ENCODE assay signal across 7 cellular contexts in the genomic region with DNA sequence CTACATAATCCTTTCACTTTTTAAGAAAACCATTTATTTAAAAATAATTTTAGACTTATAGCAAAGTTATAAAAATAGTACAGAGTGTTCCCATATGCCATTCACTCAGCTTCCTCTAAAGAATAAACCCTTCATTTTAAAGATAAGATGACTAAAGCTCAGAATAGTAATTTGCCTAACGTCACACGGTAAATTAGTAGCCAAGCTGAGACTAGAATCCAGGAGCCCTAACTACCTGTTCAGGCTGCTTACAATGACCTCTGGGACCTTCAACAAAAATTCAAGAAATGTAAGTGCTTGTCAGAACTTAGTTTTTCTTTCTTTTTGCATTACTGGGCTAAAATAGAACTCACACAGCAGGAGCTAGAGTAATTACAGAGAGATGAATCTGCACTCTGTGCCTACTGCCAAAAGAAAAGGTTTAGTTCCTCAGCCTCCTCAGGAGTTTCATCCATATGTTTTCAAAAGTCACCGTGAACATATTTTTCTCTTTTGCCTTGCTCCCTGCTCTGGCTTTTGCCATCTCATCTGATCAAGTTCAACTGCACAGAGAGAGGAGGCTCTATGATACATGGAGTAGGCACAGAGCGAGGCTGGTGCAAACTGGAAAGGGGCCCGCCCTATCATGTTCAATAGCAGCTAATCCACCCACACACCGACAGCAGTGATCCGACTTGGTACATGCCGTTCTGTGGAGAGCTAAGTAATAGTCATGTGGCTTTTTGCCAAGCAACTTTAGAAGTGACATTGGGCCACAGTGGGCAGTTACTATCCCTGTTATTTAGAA.
DNase-seq lines count a peak whose midpoint lies in the region; ATAC-seq and TF ChIP-seq lines count a peak whose summit lies in the region.
"Not testable (repeated sequence)": the region's sequence is repeated elsewhere in the genome, so short reads cannot be mapped to it uniquely, and the experiment has no call there.

No MANE protein-coding gene starts in this region.

- H3K36me3 Mint-ChIP-seq in activated CD8-positive, alpha-beta T cell treated with anti-CD3 and anti-CD28 coated beads for 36 hours (ENCODE audit: low read depth); activated naive CD8-positive, alpha-beta T cell treated with anti-CD3 and anti-CD28 coated beads, Interleukin-2, amount 50 U/mL, for 24 hours (ENCODE audit: low read depth); naive thymus-derived CD8-positive, alpha-beta T cell: not testable (repeated sequence)

- in situ Hi-C loops in Panc1 (cut with HindIII; ENCODE audit: low pct_unique_long_range_greater_than_20kb, low sequenced_read_pairs) = not testable (repeated sequence)

- intact Hi-C loops in Panc1 (cut with micrococcal nuclease; ENCODE audit: unreplicated experiment); activated CD8-positive, alpha-beta T cell treated with anti-CD3 and anti-CD28 coated beads for 36 hours (cut with micrococcal nuclease); Right ventricle myocardium superior (cut with DNase I): not testable (repeated sequence)

- not testable (repeated sequence) for H3K4me3 Mint-ChIP-seq in activated CD8-positive, alpha-beta T cell treated with anti-CD3 and anti-CD28 coated beads for 36 hours; activated naive CD8-positive, alpha-beta T cell treated with anti-CD3 and anti-CD28 coated beads, Interleukin-2, amount 50 U/mL, for 24 hours; naive thymus-derived CD8-positive, alpha-beta T cell; stimulated activated naive CD8-positive, alpha-beta T cell treated with anti-CD3 and anti-CD28 coated beads, Interleukin-15, amount 100 ng/mL, for 72 hours

- not testable (repeated sequence) for DNase-seq in Panc1 (ENCODE audit: low read depth, low spot score); activated CD8-positive, alpha-beta T cell treated with anti-CD3 and anti-CD28 coated beads for 36 hours; activated naive CD8-positive, alpha-beta T cell treated with anti-CD3 and anti-CD28 coated beads, Interleukin-2, amount 50 U/mL, for 24 hours; Right ventricle myocardium superior; left lobe of liver (ENCODE audit: low spot score); naive thymus-derived CD8-positive, alpha-beta T cell; stimulated activated naive CD8-positive, alpha-beta T cell treated with anti-CD3 and anti-CD28 coated beads, Interleukin-15, amount 100 ng/mL, for 72 hours

- not testable (repeated sequence) for H3K9me3 Mint-ChIP-seq in activated CD8-positive, alpha-beta T cell treated with anti-CD3 and anti-CD28 coated beads for 36 hours; activated naive CD8-positive, alpha-beta T cell treated with anti-CD3 and anti-CD28 coated beads, Interleukin-2, amount 50 U/mL, for 24 hours; naive thymus-derived CD8-positive, alpha-beta T cell; stimulated activated naive CD8-positive, alpha-beta T cell treated with anti-CD3 and anti-CD28 coated beads, Interleukin-15, amount 100 ng/mL, for 72 hours

- not testable (repeated sequence) for BruUV-seq in Panc1 (replicated peaks; lab: Mats Ljungman, UMichigan)

- TF ChIP-seq CTCF in Panc1 (IDR thresholded peaks at IDR 0.05); activated CD8-positive, alpha-beta T cell treated with anti-CD3 and anti-CD28 coated beads for 36 hours (IDR thresholded peaks at IDR 0.05): not testable (repeated sequence)

- H3K4me1 Mint-ChIP-seq in activated CD8-positive, alpha-beta T cell treated with anti-CD3 and anti-CD28 coated beads for 36 hours (ENCODE audit: low read depth); activated naive CD8-positive, alpha-beta T cell treated with anti-CD3 and anti-CD28 coated beads, Interleukin-2, amount 50 U/mL, for 24 hours; naive thymus-derived CD8-positive, alpha-beta T cell; stimulated activated naive CD8-positive, alpha-beta T cell treated with anti-CD3 and anti-CD28 coated beads, Interleukin-15, amount 100 ng/mL, for 72 hours: not testable (repeated sequence)

- not testable (repeated sequence) for H3K9me3 ChIP-seq in Panc1 (ENCODE audit: control insufficient read depth, insufficient read depth, low read depth, low read length)

- not testable (repeated sequence) for H3K27me3 Mint-ChIP-seq in activated CD8-positive, alpha-beta T cell treated with anti-CD3 and anti-CD28 coated beads for 36 hours; activated naive CD8-positive, alpha-beta T cell treated with anti-CD3 and anti-CD28 coated beads, Interleukin-2, amount 50 U/mL, for 24 hours; naive thymus-derived CD8-positive, alpha-beta T cell; stimulated activated naive CD8-positive, alpha-beta T cell treated with anti-CD3 and anti-CD28 coated beads, Interleukin-15, amount 100 ng/mL, for 72 hours

- not testable (repeated sequence) for H3K4me3 ChIP-seq in Panc1 (ENCODE audit: low read depth in 2 of 2, low read length in 2 of 2)

- H3K36me3 ChIP-seq in Panc1 (ENCODE audit: control insufficient read depth, insufficient read depth, low read length) = not testable (repeated sequence)

- not testable (repeated sequence) for H3K27me3 ChIP-seq in Panc1 (ENCODE audit: control insufficient read depth, insufficient read depth, low read length)

- CTCF ChIA-PET in Panc1 (lab: Charles Lee); activated CD8-positive, alpha-beta T cell treated with anti-CD3 and anti-CD28 coated beads for 36 hours (lab: Charles Lee): not testable (repeated sequence)

- not testable (repeated sequence) for H3K27ac ChIP-seq in Panc1 (ENCODE audit: low read length)

- ATAC-seq in Panc1 = 0 out of 2 replicates have a peak, but pooled peaks have one; percentile 21
- ATAC-seq in activated CD8-positive, alpha-beta T cell treated with anti-CD3 and anti-CD28 coated beads for 36 hours = peak; percentile 69
- ATAC-seq in activated naive CD8-positive, alpha-beta T cell treated with anti-CD3 and anti-CD28 coated beads, Interleukin-2, amount 50 U/mL, for 24 hours = peak; percentile 65
- peak; percentile 96 for ATAC-seq in Right ventricle myocardium superior (ENCODE audit: poor library complexity)
- peak; percentile 82 for ATAC-seq in left lobe of liver
- peak; percentile 40 to 43 for ATAC-seq in naive thymus-derived CD8-positive, alpha-beta T cell
- ATAC-seq in stimulated activated naive CD8-positive, alpha-beta T cell treated with anti-CD3 and anti-CD28 coated beads, Interleukin-15, amount 100 ng/mL, for 72 hours = peak; percentile 77

- not testable (repeated sequence) for H3K27ac Mint-ChIP-seq in activated CD8-positive, alpha-beta T cell treated with anti-CD3 and anti-CD28 coated beads for 36 hours; activated naive CD8-positive, alpha-beta T cell treated with anti-CD3 and anti-CD28 coated beads, Interleukin-2, amount 50 U/mL, for 24 hours; naive thymus-derived CD8-positive, alpha-beta T cell; stimulated activated naive CD8-positive, alpha-beta T cell treated with anti-CD3 and anti-CD28 coated beads, Interleukin-15, amount 100 ng/mL, for 72 hours

- not testable (repeated sequence) for H3K4me1 ChIP-seq in Panc1 (ENCODE audit: control insufficient read depth, insufficient read depth, low read length)

- POLR2A ChIA-PET in Panc1 (lab: Charles Lee); activated CD8-positive, alpha-beta T cell treated with anti-CD3 and anti-CD28 coated beads for 36 hours (lab: Charles Lee); naive thymus-derived CD8-positive, alpha-beta T cell (lab: Charles Lee): not testable (repeated sequence)

Comparison
In these comparisons a context has a peak if more than half of its experiments do, and no peak if none do; other contexts are left out.
1. ATAC-seq: peak in every context shown above with its lines; median percentile 96 in Right ventricle myocardium superior; 82 in left lobe of liver; 77 in stimulated activated naive CD8-positive, alpha-beta T cell treated with anti-CD3 and anti-CD28 coated beads, Interleukin-15, amount 100 ng/mL, for 72 hours; 69 in activated CD8-positive, alpha-beta T cell treated with anti-CD3 and anti-CD28 coated beads for 36 hours; 65 in activated naive CD8-positive, alpha-beta T cell treated with anti-CD3 and anti-CD28 coated beads, Interleukin-2, amount 50 U/mL, for 24 hours; 42 in naive thymus-derived CD8-positive, alpha-beta T cell; 21 in Panc1.